In the genomic region with DNA sequence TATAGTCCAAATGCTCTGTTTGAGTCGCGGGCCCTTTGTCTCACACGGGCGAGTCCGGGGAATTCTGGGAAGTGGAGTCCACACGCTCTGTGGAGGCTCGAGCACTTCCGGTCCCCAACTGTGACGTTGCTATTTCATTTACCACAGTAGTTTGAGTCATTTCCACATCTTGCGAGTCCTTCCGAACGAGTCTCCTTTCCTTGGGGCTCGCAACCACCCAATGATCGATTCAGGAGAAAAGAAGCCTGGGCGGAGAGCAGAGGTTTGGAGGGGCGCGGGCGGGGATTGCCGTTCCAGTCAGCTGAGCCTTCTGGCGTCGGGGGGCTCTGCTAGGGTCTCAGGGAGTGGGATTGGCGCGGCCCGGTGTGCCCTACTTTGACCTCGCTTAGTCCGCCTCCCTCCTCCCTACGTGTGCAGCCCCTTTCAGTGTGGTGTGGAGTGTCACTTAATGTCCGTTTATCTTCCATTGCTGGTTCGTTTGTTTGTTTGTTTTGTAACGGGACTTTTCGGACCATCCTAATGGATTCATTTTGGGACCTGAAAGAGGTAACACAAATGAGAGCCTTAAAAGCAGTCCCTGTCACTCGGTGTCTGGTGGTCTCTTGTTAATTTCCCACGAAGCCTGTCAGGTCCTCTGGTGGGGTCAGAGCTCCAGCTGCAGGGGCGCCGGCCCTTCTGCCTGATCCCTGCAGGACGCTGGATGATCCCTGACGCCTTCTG, we compare ENCODE assay signal across 1 cellular context.
TF ChIP-seq lines count a peak whose summit lies in the region.

A gene (plus strand): TSS at position 163 of the 720 bp plus-strand sequence. CDS start 58 bp downstream, at position 221.

TF ChIP-seq in HepG2, 621 proteins besides CTCF, POLR2A, EP300 and RAD21 (continued from another document and continues in another):
- TF ChIP-seq, protein P1, sequence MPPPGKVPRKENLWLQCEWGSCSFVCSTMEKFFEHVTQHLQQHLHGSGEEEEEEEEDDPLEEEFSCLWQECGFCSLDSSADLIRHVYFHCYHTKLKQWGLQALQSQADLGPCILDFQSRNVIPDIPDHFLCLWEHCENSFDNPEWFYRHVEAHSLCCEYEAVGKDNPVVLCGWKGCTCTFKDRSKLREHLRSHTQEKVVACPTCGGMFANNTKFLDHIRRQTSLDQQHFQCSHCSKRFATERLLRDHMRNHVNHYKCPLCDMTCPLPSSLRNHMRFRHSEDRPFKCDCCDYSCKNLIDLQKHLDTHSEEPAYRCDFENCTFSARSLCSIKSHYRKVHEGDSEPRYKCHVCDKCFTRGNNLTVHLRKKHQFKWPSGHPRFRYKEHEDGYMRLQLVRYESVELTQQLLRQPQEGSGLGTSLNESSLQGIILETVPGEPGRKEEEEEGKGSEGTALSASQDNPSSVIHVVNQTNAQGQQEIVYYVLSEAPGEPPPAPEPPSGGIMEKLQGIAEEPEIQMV (CRISPR knock-in tag; IDR thresholded peaks at IDR 0.05; ENCODE audit: low read depth), result no peak
- TF ChIP-seq CHD4 (IDR thresholded peaks at IDR 0.05; ENCODE audit: borderline replicate concordance, low read length), result no peak
- TF ChIP-seq, protein P2, sequence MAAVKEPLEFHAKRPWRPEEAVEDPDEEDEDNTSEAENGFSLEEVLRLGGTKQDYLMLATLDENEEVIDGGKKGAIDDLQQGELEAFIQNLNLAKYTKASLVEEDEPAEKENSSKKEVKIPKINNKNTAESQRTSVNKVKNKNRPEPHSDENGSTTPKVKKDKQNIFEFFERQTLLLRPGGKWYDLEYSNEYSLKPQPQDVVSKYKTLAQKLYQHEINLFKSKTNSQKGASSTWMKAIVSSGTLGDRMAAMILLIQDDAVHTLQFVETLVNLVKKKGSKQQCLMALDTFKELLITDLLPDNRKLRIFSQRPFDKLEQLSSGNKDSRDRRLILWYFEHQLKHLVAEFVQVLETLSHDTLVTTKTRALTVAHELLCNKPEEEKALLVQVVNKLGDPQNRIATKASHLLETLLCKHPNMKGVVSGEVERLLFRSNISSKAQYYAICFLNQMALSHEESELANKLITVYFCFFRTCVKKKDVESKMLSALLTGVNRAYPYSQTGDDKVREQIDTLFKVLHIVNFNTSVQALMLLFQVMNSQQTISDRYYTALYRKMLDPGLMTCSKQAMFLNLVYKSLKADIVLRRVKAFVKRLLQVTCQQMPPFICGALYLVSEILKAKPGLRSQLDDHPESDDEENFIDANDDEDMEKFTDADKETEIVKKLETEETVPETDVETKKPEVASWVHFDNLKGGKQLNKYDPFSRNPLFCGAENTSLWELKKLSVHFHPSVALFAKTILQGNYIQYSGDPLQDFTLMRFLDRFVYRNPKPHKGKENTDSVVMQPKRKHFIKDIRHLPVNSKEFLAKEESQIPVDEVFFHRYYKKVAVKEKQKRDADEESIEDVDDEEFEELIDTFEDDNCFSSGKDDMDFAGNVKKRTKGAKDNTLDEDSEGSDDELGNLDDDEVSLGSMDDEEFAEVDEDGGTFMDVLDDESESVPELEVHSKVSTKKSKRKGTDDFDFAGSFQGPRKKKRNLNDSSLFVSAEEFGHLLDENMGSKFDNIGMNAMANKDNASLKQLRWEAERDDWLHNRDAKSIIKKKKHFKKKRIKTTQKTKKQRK (IDR thresholded peaks at IDR 0.05; ENCODE audit: low read length), result no peak
- TF ChIP-seq, protein P3, sequence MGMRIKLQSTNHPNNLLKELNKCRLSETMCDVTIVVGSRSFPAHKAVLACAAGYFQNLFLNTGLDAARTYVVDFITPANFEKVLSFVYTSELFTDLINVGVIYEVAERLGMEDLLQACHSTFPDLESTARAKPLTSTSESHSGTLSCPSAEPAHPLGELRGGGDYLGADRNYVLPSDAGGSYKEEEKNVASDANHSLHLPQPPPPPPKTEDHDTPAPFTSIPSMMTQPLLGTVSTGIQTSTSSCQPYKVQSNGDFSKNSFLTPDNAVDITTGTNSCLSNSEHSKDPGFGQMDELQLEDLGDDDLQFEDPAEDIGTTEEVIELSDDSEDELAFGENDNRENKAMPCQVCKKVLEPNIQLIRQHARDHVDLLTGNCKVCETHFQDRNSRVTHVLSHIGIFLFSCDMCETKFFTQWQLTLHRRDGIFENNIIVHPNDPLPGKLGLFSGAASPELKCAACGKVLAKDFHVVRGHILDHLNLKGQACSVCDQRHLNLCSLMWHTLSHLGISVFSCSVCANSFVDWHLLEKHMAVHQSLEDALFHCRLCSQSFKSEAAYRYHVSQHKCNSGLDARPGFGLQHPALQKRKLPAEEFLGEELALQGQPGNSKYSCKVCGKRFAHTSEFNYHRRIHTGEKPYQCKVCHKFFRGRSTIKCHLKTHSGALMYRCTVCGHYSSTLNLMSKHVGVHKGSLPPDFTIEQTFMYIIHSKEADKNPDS (CRISPR knock-in tag; IDR thresholded peaks at IDR 0.05), result no peak
- TF ChIP-seq ARNT2 (CRISPR knock-in tag; IDR thresholded peaks at IDR 0.05; ENCODE audit: low read depth), result no peak
- TF ChIP-seq ZSCAN22 (CRISPR knock-in tag; IDR thresholded peaks at IDR 0.05), result no peak
- TF ChIP-seq, protein P4, sequence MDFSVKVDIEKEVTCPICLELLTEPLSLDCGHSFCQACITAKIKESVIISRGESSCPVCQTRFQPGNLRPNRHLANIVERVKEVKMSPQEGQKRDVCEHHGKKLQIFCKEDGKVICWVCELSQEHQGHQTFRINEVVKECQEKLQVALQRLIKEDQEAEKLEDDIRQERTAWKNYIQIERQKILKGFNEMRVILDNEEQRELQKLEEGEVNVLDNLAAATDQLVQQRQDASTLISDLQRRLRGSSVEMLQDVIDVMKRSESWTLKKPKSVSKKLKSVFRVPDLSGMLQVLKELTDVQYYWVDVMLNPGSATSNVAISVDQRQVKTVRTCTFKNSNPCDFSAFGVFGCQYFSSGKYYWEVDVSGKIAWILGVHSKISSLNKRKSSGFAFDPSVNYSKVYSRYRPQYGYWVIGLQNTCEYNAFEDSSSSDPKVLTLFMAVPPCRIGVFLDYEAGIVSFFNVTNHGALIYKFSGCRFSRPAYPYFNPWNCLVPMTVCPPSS (IDR thresholded peaks at IDR 0.05), result no peak
- TF ChIP-seq IRF2 (CRISPR knock-in tag; IDR thresholded peaks at IDR 0.05), result peak; percentile 95
- TF ChIP-seq, protein P5, sequence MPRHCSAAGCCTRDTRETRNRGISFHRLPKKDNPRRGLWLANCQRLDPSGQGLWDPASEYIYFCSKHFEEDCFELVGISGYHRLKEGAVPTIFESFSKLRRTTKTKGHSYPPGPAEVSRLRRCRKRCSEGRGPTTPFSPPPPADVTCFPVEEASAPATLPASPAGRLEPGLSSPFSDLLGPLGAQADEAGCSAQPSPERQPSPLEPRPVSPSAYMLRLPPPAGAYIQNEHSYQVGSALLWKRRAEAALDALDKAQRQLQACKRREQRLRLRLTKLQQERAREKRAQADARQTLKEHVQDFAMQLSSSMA (CRISPR knock-in tag; IDR thresholded peaks at IDR 0.05), result no peak
- peak; percentile 48; the same call in 1 of the 2 replicates for TF ChIP-seq KMT2A (CRISPR knock-in tag; IDR thresholded peaks at IDR 0.05)
- peak; percentile 69 for TF ChIP-seq GABPA (IDR thresholded peaks at IDR 0.05; ENCODE audit: low read depth, low read length)
- peak; percentile 94 for TF ChIP-seq GABPA (CRISPR knock-in tag; IDR thresholded peaks at IDR 0.05; ENCODE audit: low read depth)
- TF ChIP-seq, protein P6, sequence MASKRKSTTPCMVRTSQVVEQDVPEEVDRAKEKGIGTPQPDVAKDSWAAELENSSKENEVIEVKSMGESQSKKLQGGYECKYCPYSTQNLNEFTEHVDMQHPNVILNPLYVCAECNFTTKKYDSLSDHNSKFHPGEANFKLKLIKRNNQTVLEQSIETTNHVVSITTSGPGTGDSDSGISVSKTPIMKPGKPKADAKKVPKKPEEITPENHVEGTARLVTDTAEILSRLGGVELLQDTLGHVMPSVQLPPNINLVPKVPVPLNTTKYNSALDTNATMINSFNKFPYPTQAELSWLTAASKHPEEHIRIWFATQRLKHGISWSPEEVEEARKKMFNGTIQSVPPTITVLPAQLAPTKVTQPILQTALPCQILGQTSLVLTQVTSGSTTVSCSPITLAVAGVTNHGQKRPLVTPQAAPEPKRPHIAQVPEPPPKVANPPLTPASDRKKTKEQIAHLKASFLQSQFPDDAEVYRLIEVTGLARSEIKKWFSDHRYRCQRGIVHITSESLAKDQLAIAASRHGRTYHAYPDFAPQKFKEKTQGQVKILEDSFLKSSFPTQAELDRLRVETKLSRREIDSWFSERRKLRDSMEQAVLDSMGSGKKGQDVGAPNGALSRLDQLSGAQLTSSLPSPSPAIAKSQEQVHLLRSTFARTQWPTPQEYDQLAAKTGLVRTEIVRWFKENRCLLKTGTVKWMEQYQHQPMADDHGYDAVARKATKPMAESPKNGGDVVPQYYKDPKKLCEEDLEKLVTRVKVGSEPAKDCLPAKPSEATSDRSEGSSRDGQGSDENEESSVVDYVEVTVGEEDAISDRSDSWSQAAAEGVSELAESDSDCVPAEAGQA (IDR thresholded peaks at IDR 0.05; ENCODE audit: low read depth), result peak; percentile 75; the same call in 1 of the 2 replicates
- TF ChIP-seq, protein P6 (CRISPR knock-in tag; IDR thresholded peaks at IDR 0.05; ENCODE audit: borderline replicate concordance), result no peak
- no peak for TF ChIP-seq SIX1 (CRISPR knock-in tag; IDR thresholded peaks at IDR 0.05; ENCODE audit: borderline replicate concordance)
- TF ChIP-seq, protein P7, sequence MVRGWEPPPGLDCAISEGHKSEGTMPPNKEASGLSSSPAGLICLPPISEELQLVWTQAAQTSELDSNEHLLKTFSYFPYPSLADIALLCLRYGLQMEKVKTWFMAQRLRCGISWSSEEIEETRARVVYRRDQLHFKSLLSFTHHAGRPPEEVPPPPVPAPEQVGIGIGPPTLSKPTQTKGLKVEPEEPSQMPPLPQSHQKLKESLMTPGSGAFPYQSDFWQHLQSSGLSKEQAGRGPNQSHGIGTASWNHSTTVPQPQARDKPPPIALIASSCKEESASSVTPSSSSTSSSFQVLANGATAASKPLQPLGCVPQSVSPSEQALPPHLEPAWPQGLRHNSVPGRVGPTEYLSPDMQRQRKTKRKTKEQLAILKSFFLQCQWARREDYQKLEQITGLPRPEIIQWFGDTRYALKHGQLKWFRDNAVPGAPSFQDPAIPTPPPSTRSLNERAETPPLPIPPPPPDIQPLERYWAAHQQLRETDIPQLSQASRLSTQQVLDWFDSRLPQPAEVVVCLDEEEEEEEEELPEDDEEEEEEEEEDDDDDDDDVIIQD (CRISPR knock-in tag; IDR thresholded peaks at IDR 0.05; ENCODE audit: low read depth), result peak; percentile 32; the same call in 1 of the 2 replicates
- no peak for TF ChIP-seq GFI1 (CRISPR knock-in tag; IDR thresholded peaks at IDR 0.05; ENCODE audit: borderline replicate concordance)
- 0 out of 2 replicates have a peak, but pooled peaks have one; percentile 25 for TF ChIP-seq SALL2 (CRISPR knock-in tag; IDR thresholded peaks at IDR 0.05)
- TF ChIP-seq FOSL2 (CRISPR knock-in tag; IDR thresholded peaks at IDR 0.05), result peak; percentile 55; the same call in 1 of the 2 replicates
- TF ChIP-seq, protein P8, sequence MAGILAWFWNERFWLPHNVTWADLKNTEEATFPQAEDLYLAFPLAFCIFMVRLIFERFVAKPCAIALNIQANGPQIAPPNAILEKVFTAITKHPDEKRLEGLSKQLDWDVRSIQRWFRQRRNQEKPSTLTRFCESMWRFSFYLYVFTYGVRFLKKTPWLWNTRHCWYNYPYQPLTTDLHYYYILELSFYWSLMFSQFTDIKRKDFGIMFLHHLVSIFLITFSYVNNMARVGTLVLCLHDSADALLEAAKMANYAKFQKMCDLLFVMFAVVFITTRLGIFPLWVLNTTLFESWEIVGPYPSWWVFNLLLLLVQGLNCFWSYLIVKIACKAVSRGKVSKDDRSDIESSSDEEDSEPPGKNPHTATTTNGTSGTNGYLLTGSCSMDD (CRISPR knock-in tag; IDR thresholded peaks at IDR 0.05), result no peak
- peak; percentile 35; the same call in 1 of the 2 replicates for TF ChIP-seq SALL1 (CRISPR knock-in tag; IDR thresholded peaks at IDR 0.05)
- TF ChIP-seq TBP (CRISPR knock-in tag; IDR thresholded peaks at IDR 0.05), result no peak
- peak; percentile 63 for TF ChIP-seq ZNF605 (CRISPR knock-in tag; IDR thresholded peaks at IDR 0.05)
- TF ChIP-seq, protein P9, sequence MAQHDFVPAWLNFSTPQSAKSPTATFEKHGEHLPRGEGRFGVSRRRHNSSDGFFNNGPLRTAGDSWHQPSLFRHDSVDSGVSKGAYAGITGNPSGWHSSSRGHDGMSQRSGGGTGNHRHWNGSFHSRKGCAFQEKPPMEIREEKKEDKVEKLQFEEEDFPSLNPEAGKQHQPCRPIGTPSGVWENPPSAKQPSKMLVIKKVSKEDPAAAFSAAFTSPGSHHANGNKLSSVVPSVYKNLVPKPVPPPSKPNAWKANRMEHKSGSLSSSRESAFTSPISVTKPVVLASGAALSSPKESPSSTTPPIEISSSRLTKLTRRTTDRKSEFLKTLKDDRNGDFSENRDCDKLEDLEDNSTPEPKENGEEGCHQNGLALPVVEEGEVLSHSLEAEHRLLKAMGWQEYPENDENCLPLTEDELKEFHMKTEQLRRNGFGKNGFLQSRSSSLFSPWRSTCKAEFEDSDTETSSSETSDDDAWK (CRISPR knock-in tag; IDR thresholded peaks at IDR 0.05), result no peak
- TF ChIP-seq, protein P10, sequence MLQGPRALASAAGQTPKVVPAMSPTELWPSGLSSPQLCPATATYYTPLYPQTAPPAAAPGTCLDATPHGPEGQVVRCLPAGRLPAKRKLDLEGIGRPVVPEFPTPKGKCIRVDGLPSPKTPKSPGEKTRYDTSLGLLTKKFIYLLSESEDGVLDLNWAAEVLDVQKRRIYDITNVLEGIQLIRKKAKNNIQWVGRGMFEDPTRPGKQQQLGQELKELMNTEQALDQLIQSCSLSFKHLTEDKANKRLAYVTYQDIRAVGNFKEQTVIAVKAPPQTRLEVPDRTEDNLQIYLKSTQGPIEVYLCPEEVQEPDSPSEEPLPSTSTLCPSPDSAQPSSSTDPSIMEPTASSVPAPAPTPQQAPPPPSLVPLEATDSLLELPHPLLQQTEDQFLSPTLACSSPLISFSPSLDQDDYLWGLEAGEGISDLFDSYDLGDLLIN (CRISPR knock-in tag; IDR thresholded peaks at IDR 0.05; ENCODE audit: borderline replicate concordance), result no peak
